Comparison of ENCODE assay signal across 10 cellular contexts in genomic region chr10:12187321-12187905, GRCh38.
"Had no signal": no experiment of that assay in that cellular context is flagged by ENCODE, and none has a peak within 500 bp of the region (broad histone marks: within the 10 kb centered on the region; RNA-seq: fewer than 3 reads in every experiment).

No MANE protein-coding gene starts in this region.

- H3K4me1 ChIP-seq: ascending aorta, thyroid gland had no signal

- H3K27me3 ChIP-seq: ascending aorta, gastroesophageal sphincter, left lung, thyroid gland had no signal

- DNase-seq: activated CD4-positive, alpha-beta T cell treated with anti-CD3 and anti-CD28 coated beads for 1 hour; islet precursor cell; left lung; mesenchymal stem cell; stimulated activated CD4-positive, alpha-beta T cell treated with anti-CD3 and anti-CD28 coated beads, Interleukin-2, amount 100 ng/mL, for 48 hours; thyroid gland had no signal

- H3K4me3 ChIP-seq: ascending aorta, gastroesophageal sphincter, left lung, thyroid gland had no signal

- H3K27ac ChIP-seq: ascending aorta, gastroesophageal sphincter, left lung, thyroid gland had no signal

- H3K9me3 ChIP-seq: ascending aorta, gastroesophageal sphincter, left lung, thyroid gland had no signal

- ATAC-seq: gastroesophageal sphincter, left lung, Right ventricle myocardium inferior, SK-N-SH treated with all-trans-retinoic acid at 6 μM for 48 hours had no signal
